8 cellular contexts compared by ENCODE assay signal in the genomic region with DNA sequence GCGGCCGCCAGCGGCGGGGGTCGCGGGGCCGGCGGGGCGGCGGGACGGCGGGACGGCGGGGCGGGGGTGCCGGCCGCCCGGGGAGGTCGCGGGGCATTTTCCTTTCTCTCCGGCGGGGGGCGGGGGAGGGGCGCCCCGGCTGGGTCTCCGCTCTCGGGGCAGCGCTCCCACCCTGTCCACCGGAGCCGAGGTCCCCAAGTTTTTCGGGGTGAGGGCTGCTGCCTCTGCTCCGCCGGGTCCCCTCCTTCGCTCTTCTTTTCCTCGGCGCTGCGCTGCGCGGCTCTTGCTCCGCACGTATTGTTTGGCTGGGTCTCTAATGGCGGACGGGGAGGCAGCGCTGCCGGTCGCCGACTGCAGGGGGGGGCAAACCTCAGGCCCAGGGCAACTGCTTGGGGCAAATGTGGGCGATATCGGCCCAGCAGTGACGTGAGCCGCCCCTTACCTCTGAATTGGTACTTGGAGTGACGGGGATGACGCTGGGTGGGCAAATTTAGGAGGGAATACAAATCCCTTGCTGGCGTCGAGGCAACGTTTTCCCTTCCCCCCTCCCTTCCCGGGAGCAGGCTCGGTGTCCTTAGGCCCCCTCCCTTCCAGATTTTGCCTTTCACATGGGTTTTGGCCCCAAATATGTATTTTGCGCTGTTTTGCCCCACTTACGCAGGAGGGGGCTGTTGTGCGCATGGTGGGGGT. TPM values are rescaled to one million over a fixed set of nuclear protein-coding genes. Genes with fewer than 3 reads are reported as not detected.
DNase-seq lines count a peak whose midpoint lies in the region; ATAC-seq and TF ChIP-seq lines count a peak whose summit lies in the region.

No MANE protein-coding gene starts in this region.

- no peak for TF ChIP-seq POLR2A in NB4 (IDR thresholded peaks at IDR 0.05; ENCODE audit: extremely low read depth, insufficient read length)

- H3K4me3 ChIP-seq in AG09309 (ENCODE audit: control insufficient read depth, low read depth, low read length) (peak overlapping the region; percentile 66), NB4 (ENCODE audit: low read depth, low read length) (peak overlapping the region; percentile 86), cardiac fibroblast (replicated peaks in 1 of 2; ENCODE audit: low read depth in 2 of 2, low read length in 2 of 2) (peak overlapping the region; percentile 90 to 94), kidney epithelial cell (ENCODE audit: low read depth, low read length) (peak overlapping the region; percentile 78)

- TF ChIP-seq CTCF in AG09309 (IDR thresholded peaks at IDR 0.05; ENCODE audit: control insufficient read depth, insufficient read depth, low read depth, low read length, missing control alignments), result peak; percentile 25
- no peak for TF ChIP-seq CTCF in NB4 (IDR thresholded peaks at IDR 0.05; ENCODE audit: low read depth, low read length)
- peak; percentile 41 for TF ChIP-seq CTCF in cardiac fibroblast (IDR thresholded peaks at IDR 0.05; ENCODE audit: low read depth, low read length)
- TF ChIP-seq CTCF in kidney epithelial cell (IDR thresholded peaks at IDR 0.05; ENCODE audit: insufficient read depth, low read length, poor library complexity, severe bottlenecking), result peak; percentile 24

- DNase-seq in AG09309 (ENCODE audit: low read depth) (no peak), NB4 (ENCODE audit: low read depth) (peak; percentile 80), cardiac fibroblast (ENCODE audit: low read depth in 2 of 2) (peak; percentile 52 to 59), kidney epithelial cell (ENCODE audit: low read depth) (no peak), DMS114 treated with DMSO at 0.1 percent for 48 hours (lab: John Stamatoyannopoulos, UW; ENCODE audit: unreplicated experiment) (no peak)
- DNase-seq in activated CD4-positive, CD25-positive, alpha-beta regulatory T cell (lab: John Stamatoyannopoulos, UW), result peak; percentile 31 to 50 (median 41)
- DNase-seq in stimulated activated CD4-positive, alpha-beta T cell treated with anti-CD3 and anti-CD28 coated beads, Interleukin-15, amount 100 ng/mL, for 48 hours (ENCODE audit: low read depth in 2 of 2), result peak; percentile 59 to 60

- no peaks in the 10 kb centered on the region for H3K27me3 ChIP-seq in kidney epithelial cell (ENCODE audit: control insufficient read depth, insufficient read depth, low read length)

- no peaks in the 10 kb centered on the region for H3K36me3 ChIP-seq in kidney epithelial cell (ENCODE audit: control insufficient read depth, insufficient read depth, low read length)

- peak; percentile 1 for ATAC-seq in GM19372 (IDR thresholded peaks at IDR 0.05; ENCODE audit: low read depth, unreplicated experiment)

RNA-seq across cellular contexts. Expression of a gene that starts 0.8 kb away (rescaled TPM):
- total RNA-seq in kidney epithelial cell, result 51.7 and 52.1 TPM in 2 replicates

Comparison
In these comparisons a context has a peak if more than half of its experiments do, and no peak if none do; other contexts are left out.
1. DNase-seq: peak in NB4 (single experiment), activated CD4-positive, CD25-positive, alpha-beta regulatory T cell (4 of 4), cardiac fibroblast (2 of 2) and stimulated activated CD4-positive, alpha-beta T cell treated with anti-CD3 and anti-CD28 coated beads, Interleukin-15, amount 100 ng/mL, for 48 hours (2 of 2); none in AG09309 (single experiment), kidney epithelial cell (single experiment) and DMS114 treated with DMSO at 0.1 percent for 48 hours (single experiment).
2. Peak in every context shown above with its lines, with median percentiles within 50 percentile points of each other: H3K4me3 ChIP-seq.